Comparison of ENCODE assay signal across 33 cellular contexts in genomic region chr3:9681011-9681722, GRCh38. TPM values are rescaled to one million over a fixed set of nuclear protein-coding genes. Genes with fewer than 3 reads are reported as not detected.
"Had no signal": no experiment of that assay in that cellular context is flagged by ENCODE, and none has a peak within 500 bp of the region (broad histone marks: within the 10 kb centered on the region; RNA-seq: fewer than 3 reads in every experiment).

No MANE protein-coding gene starts in this region.

- H3K4me1 Mint-ChIP-seq: activated CD4-positive, alpha-beta memory T cell treated with anti-CD3 and anti-CD28 coated beads, Interleukin-2, amount 10 ng/mL, durations not matched to agents 7 days and 5 days; activated CD8-positive, alpha-beta memory T cell treated with anti-CD3 and anti-CD28 coated beads, Interleukin-2, amount 10 ng/mL, durations not matched to agents 7 days and 5 days; activated naive CD4-positive, alpha-beta T cell treated with anti-CD3 and anti-CD28 coated beads, Interleukin-2, amount 50 U/mL, for 24 hours; activated naive CD8-positive, alpha-beta T cell treated with anti-CD3 and anti-CD28 coated beads, Interleukin-2, amount 10 ng/mL, durations not matched to agents 7 days and 5 days; activated T-helper 17 cell treated with anti-CD3 and anti-CD28 coated beads, Interleukin-2, amount 50 U/mL, for 72 hours; brain had no signal

- H3K4me3 Mint-ChIP-seq: activated CD4-positive, alpha-beta memory T cell treated with anti-CD3 and anti-CD28 coated beads, Interleukin-2, amount 10 ng/mL, durations not matched to agents 7 days and 5 days; activated CD8-positive, alpha-beta memory T cell treated with anti-CD3 and anti-CD28 coated beads, Interleukin-2, amount 10 ng/mL, durations not matched to agents 7 days and 5 days; activated naive CD4-positive, alpha-beta T cell treated with anti-CD3 and anti-CD28 coated beads, Interleukin-2, amount 50 U/mL, for 24 hours; activated naive CD8-positive, alpha-beta T cell treated with anti-CD3 and anti-CD28 coated beads, Interleukin-2, amount 10 ng/mL, durations not matched to agents 7 days and 5 days; activated T-cell treated with anti-CD3 and anti-CD28 coated beads, Interleukin-2, amount 50 U/mL, for 72 hours; activated T-helper 17 cell treated with anti-CD3 and anti-CD28 coated beads, Interleukin-2, amount 50 U/mL, for 72 hours; brain had no signal

- H3K27me3 ChIP-seq: MG63, SJSA1 had no signal

- ATAC-seq: activated CD8-positive, alpha-beta memory T cell treated with anti-CD3 and anti-CD28 coated beads, Interleukin-2, amount 10 ng/mL, durations not matched to agents 7 days and 5 days; activated T-cell treated with anti-CD3 and anti-CD28 coated beads, Interleukin-2, amount 50 U/mL, for 72 hours; activated T-helper 17 cell treated with anti-CD3 and anti-CD28 coated beads, Interleukin-2, amount 50 U/mL, for 72 hours; Panc1 had no signal

- H3K27me3 Mint-ChIP-seq: activated CD4-positive, alpha-beta memory T cell treated with anti-CD3 and anti-CD28 coated beads, Interleukin-2, amount 10 ng/mL, durations not matched to agents 7 days and 5 days; activated CD8-positive, alpha-beta memory T cell treated with anti-CD3 and anti-CD28 coated beads, Interleukin-2, amount 10 ng/mL, durations not matched to agents 7 days and 5 days; activated naive CD4-positive, alpha-beta T cell treated with anti-CD3 and anti-CD28 coated beads, Interleukin-2, amount 50 U/mL, for 24 hours; activated naive CD8-positive, alpha-beta T cell treated with anti-CD3 and anti-CD28 coated beads, Interleukin-2, amount 10 ng/mL, durations not matched to agents 7 days and 5 days; activated T-helper 17 cell treated with anti-CD3 and anti-CD28 coated beads, Interleukin-2, amount 50 U/mL, for 72 hours; brain had no signal

- H3K27ac ChIP-seq: SJSA1, WERI-Rb-1 had no signal

- H3K36me3 ChIP-seq: MG63 had no signal

- DNase-seq: activated CD4-positive, alpha-beta memory T cell treated with anti-CD3 and anti-CD28 coated beads, Interleukin-2, amount 10 ng/mL, durations not matched to agents 7 days and 5 days; activated CD4-positive, alpha-beta T cell treated with anti-CD3 and anti-CD28 coated beads for 1 hour; activated CD4-positive, alpha-beta T cell treated with anti-CD3 and anti-CD28 coated beads for 48 hours; activated CD4-positive, CD25-positive, alpha-beta regulatory T cell; activated CD8-positive, alpha-beta memory T cell treated with anti-CD3 and anti-CD28 coated beads for 24 hours; activated CD8-positive, alpha-beta memory T cell treated with anti-CD3 and anti-CD28 coated beads, Interleukin-2, amount 10 ng/mL, durations not matched to agents 7 days and 5 days; activated CD8-positive, alpha-beta memory T cell treated with anti-CD3 and anti-CD28 coated beads, Interleukin-2, amount 50 U/mL, for 48 hours; activated effector memory CD4-positive, alpha-beta T cell treated with anti-CD3 and anti-CD28 coated beads, Interleukin-2, amount 50 U/mL, for 16 hours; activated naive CD4-positive, alpha-beta T cell; activated naive CD8-positive, alpha-beta T cell treated with anti-CD3 and anti-CD28 coated beads, Interleukin-2, amount 10 ng/mL, durations not matched to agents 7 days and 5 days; activated T-cell treated with anti-CD3 and anti-CD28 coated beads, Interleukin-2, amount 50 U/mL, for 72 hours; Kasumi-1; KG1; MG63; NCI-H1092; NCI-H1436 treated with DMSO at 0.1 percent for 48 hours; NCI-H1694 treated with DMSO at 0.1 percent for 48 hours; NCI-H2029; NCI-H345; NCI-H524 treated with DMSO at 0.1 percent for 48 hours; SHP77 treated with DMSO at 0.1 percent for 48 hours; SW 1271; T-helper 1 cell; T1000; WERI-Rb-1 had no signal

- H3K4me3 ChIP-seq: MG63, SJSA1 had no signal

- H3K27ac Mint-ChIP-seq: activated CD4-positive, alpha-beta memory T cell treated with anti-CD3 and anti-CD28 coated beads, Interleukin-2, amount 10 ng/mL, durations not matched to agents 7 days and 5 days; activated CD8-positive, alpha-beta memory T cell treated with anti-CD3 and anti-CD28 coated beads, Interleukin-2, amount 10 ng/mL, durations not matched to agents 7 days and 5 days; activated naive CD4-positive, alpha-beta T cell treated with anti-CD3 and anti-CD28 coated beads, Interleukin-2, amount 50 U/mL, for 24 hours; activated naive CD8-positive, alpha-beta T cell treated with anti-CD3 and anti-CD28 coated beads, Interleukin-2, amount 10 ng/mL, durations not matched to agents 7 days and 5 days; activated T-cell treated with anti-CD3 and anti-CD28 coated beads, Interleukin-2, amount 50 U/mL, for 72 hours; activated T-helper 17 cell treated with anti-CD3 and anti-CD28 coated beads, Interleukin-2, amount 50 U/mL, for 72 hours had no signal

- H3K9me3 ChIP-seq: MG63, SJSA1 had no signal

RNA-seq across cellular contexts. Expression of gene CPNE9, which starts 22.5 kb away (rescaled TPM):
- total RNA-seq: activated CD8-positive, alpha-beta memory T cell treated with anti-CD3 and anti-CD28 coated beads, Interleukin-2, amount 10 ng/mL, durations not matched to agents 7 days and 5 days; bronchial epithelial cell; NCI-H460; RPMI7951; SJSA1 had no signal
